In the genomic region with DNA sequence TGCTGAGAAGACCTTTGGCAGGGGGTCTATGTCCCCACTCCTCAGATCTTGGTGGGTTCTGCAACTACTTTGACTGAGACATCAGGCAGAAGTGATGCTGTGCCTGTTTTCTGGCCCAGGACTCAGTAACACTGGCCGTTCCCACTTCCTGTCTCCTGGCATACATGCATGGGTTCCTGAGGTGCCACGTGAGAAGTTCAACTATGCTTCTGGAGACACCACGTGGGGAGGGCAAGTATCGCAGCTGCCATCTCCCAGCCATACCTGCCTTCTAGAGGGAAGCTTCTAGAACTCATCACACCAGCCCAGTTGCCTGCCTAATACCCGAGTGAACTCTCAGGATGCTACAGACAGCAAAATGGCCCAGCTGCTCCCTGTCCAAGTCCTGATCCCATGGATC, we compare ENCODE assay signal across 11 cellular contexts.
DNase-seq lines count a peak whose midpoint lies in the region; ATAC-seq and TF ChIP-seq lines count a peak whose summit lies in the region.
"Had no signal": no experiment of that assay in that cellular context is flagged by ENCODE, and none has a peak within 500 bp of the region (broad histone marks: within the 10 kb centered on the region; RNA-seq: fewer than 3 reads in every experiment).

No MANE protein-coding gene starts in this region.

- no peaks in the 10 kb centered on the region for H3K36me3 ChIP-seq in upper lobe of left lung
- no peaks in the 10 kb centered on the region for H3K36me3 ChIP-seq in CD4-positive, alpha-beta memory T cell (ENCODE audit: insufficient read depth, low read length)
- H3K36me3 ChIP-seq: BLaER1 treated with 17β-estradiol and CSF1 and Interleukin-3, amounts not matched to agents 10 nM and 100 nM had no signal

- peak; percentile 54 for DNase-seq in cardiac septum (ENCODE audit: low spot score)
- no peak for DNase-seq in right cardiac atrium
- peak; percentile 4 for DNase-seq in NCI-H526 treated with DMSO at 0.1 percent for 48 hours (lab: John Stamatoyannopoulos, UW)
- DNase-seq in dermis microvascular lymphatic vessel endothelial cell (ENCODE audit: low read depth in 2 of 2) = peak; percentile 33 to 64
- peak in 1 of 2 donors; percentile 40 for DNase-seq in upper lobe of left lung
- no peak for DNase-seq in dedifferentiated amniotic fluid mesenchymal stem cell (ENCODE audit: extremely low spot score)
- DNase-seq in CD4-positive, alpha-beta memory T cell = no peak
- no peak for DNase-seq in central memory CD4-positive, alpha-beta T cell
- DNase-seq: NCI-H446 treated with DMSO at 0.1 percent for 48 hours had no signal

- peaks cover 10 to 13% of the 10 kb centered on the region in 2 donors for H3K27me3 Mint-ChIP-seq in CD4-positive, alpha-beta memory T cell

- no peak for TF ChIP-seq EP300 in upper lobe of left lung (IDR thresholded peaks at IDR 0.05)

- no peaks in the 10 kb centered on the region for H3K9me3 Mint-ChIP-seq in CD4-positive, alpha-beta memory T cell

- no peak overlapping the region for H3K4me3 Mint-ChIP-seq in CD4-positive, alpha-beta memory T cell

- H3K4me1 Mint-ChIP-seq in CD4-positive, alpha-beta memory T cell = no peaks in the 10 kb centered on the region

- ATAC-seq in right cardiac atrium (no peak), upper lobe of left lung (ENCODE audit: low FRiP score in 2 of 2) (no peak)

- no peak for TF ChIP-seq POLR2A in upper lobe of left lung (IDR thresholded peaks at IDR 0.05)

- H3K27me3 ChIP-seq in right cardiac atrium (ENCODE audit: control insufficient read depth, insufficient read depth) = no peaks in the 10 kb centered on the region
- H3K27me3 ChIP-seq in upper lobe of left lung = no peaks in the 10 kb centered on the region
- no peaks in the 10 kb centered on the region for H3K27me3 ChIP-seq in CD4-positive, alpha-beta memory T cell (ENCODE audit: insufficient read depth, low read length)
- H3K27me3 ChIP-seq: BLaER1 treated with 17β-estradiol and CSF1 and Interleukin-3, amounts not matched to agents 10 nM and 100 nM had no signal

- H3K27ac Mint-ChIP-seq in CD4-positive, alpha-beta memory T cell = no peak overlapping the region

- POLR2A ChIA-PET in CD4-positive, alpha-beta memory T cell (lab: Charles Lee; ENCODE audit: partially characterized antibody) = no interaction called here

- no peak overlapping the region for H3K27ac ChIP-seq in right cardiac atrium (ENCODE audit: low read length)
- H3K27ac ChIP-seq in upper lobe of left lung = no peak overlapping the region
- no peak overlapping the region for H3K27ac ChIP-seq in CD4-positive, alpha-beta memory T cell (ENCODE audit: low read depth, low read length)
- H3K27ac ChIP-seq: BLaER1 treated with 17β-estradiol and CSF1 and Interleukin-3, amounts not matched to agents 10 nM and 100 nM; parathyroid adenoma had no signal

- no peak overlapping the region for H3K4me3 ChIP-seq in right cardiac atrium (ENCODE audit: low read length)
- H3K4me3 ChIP-seq in upper lobe of left lung = no peak overlapping the region
- no peak overlapping the region for H3K4me3 ChIP-seq in CD4-positive, alpha-beta memory T cell (ENCODE audit: low read length in 2 of 2)
- H3K4me3 ChIP-seq: BLaER1 treated with 17β-estradiol and CSF1 and Interleukin-3, amounts not matched to agents 10 nM and 100 nM had no signal

- H3K9me3 ChIP-seq in right cardiac atrium (ENCODE audit: control insufficient read depth, low read length) = no peaks in the 10 kb centered on the region
- H3K9me3 ChIP-seq in upper lobe of left lung = no peaks in the 10 kb centered on the region
- H3K9me3 ChIP-seq in CD4-positive, alpha-beta memory T cell (ENCODE audit: control insufficient read depth in 1 of 2, low read length in 2 of 2) = no peaks in the 10 kb centered on the region
- H3K9me3 ChIP-seq: BLaER1 treated with 17β-estradiol and CSF1 and Interleukin-3, amounts not matched to agents 10 nM and 100 nM had no signal

- intact Hi-C loops in cardiac septum (cut with DNase I) (loop anchor here (5.0 kb wide), 2 partner anchors 174 to 194 kb away; no protein-coding TSS in a partner anchor), right cardiac atrium (cut with DNase I) (no loop called here)
- intact Hi-C loops in CD4-positive, alpha-beta memory T cell (cut with micrococcal nuclease) = no loop called here

- no peaks in the 10 kb centered on the region for H3K36me3 Mint-ChIP-seq in CD4-positive, alpha-beta memory T cell

- 65% methylated on average over 5 of the region's 5 CpGs for WGBS in right cardiac atrium
- WGBS in upper lobe of left lung, 2 donors = 37 to 52% methylated on average over 4 to 5 of the region's 5 CpGs

- CTCF ChIA-PET in CD4-positive, alpha-beta memory T cell (lab: Charles Lee; ENCODE audit: partially characterized antibody) = no interaction called here

- peak in 5 of 6 experiments; percentile 15 to 50 (median 37) for TF ChIP-seq CTCF in upper lobe of left lung (IDR thresholded peaks at IDR 0.05)

- H3K4me1 ChIP-seq in right cardiac atrium (ENCODE audit: control insufficient read depth, insufficient read depth, low read length) (peaks cover 14% of the 10 kb centered on the region), upper lobe of left lung (no peaks in the 10 kb centered on the region)
- no peaks in the 10 kb centered on the region for H3K4me1 ChIP-seq in CD4-positive, alpha-beta memory T cell (ENCODE audit: insufficient read depth, low read length)
- H3K4me1 ChIP-seq: BLaER1 treated with 17β-estradiol and CSF1 and Interleukin-3, amounts not matched to agents 10 nM and 100 nM; parathyroid adenoma had no signal

Comparison
In these comparisons a context has a peak if more than half of its experiments do, and no peak if none do; other contexts are left out.
1. DNase-seq: peak in cardiac septum (single experiment), NCI-H526 treated with DMSO at 0.1 percent for 48 hours (single experiment) and dermis microvascular lymphatic vessel endothelial cell (2 of 2); none in right cardiac atrium (0 of 3), dedifferentiated amniotic fluid mesenchymal stem cell (single experiment), CD4-positive, alpha-beta memory T cell (0 of 5) and central memory CD4-positive, alpha-beta T cell (single experiment).